ENCODE assay signal across 9 cellular contexts in the genomic region with DNA sequence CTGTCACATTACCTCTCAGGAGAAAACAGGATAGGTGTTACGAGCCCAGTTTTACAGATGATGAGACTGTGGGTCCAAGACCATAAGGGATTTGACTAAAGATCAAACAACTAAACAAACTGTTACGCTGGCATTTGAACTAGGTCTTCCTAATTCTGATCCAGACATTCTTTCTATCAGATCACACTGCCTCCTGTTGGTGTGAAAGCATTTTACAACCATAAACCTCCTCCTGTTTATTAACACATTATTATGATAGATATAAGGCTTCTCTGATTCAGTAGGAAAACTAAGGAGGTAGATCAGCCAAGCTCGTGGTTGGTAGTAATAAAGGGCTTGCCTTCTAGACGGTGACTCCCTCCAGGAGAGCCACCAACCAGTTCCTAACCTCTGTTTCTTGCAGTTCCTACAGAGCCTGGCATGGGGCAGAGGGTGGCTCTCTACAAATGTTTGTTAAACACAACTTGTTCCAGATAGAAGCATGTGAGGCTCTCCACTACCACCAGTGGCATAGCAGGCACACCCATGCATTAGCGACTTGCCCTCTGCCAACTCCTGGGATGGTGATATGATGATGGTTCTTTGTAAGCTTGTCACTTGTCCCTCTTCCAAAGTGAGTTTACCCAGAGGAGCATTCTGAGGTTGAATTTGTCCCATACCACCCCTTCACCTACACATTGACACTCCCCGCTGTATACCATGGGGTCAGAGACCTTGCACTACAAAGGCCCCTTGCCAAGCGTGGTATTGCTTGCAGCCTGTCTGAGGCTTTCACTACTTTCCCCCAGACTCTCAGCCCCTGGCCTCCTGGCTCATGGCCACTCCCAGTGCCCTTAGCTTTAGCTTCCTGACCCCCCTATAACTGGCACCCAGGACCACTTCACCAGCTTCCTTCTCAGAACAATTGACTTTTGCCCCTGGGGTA.
A peak's percentile ranks its signal among the peaks of the same experiment; 100 is the strongest.
DNase-seq lines count a peak whose midpoint lies in the region; ATAC-seq and TF ChIP-seq lines count a peak whose summit lies in the region.
"Had no signal": no experiment of that assay in that cellular context is flagged by ENCODE, and none has a peak within 500 bp of the region (broad histone marks: within the 10 kb centered on the region; RNA-seq: fewer than 3 reads in every experiment).

No MANE protein-coding gene starts in this region.

- H3K4me2 ChIP-seq in Loucy (ENCODE audit: low read depth, low read length, poor library complexity, severe bottlenecking) (no peak overlapping the region), GM23248 (ENCODE audit: unreplicated experiment) (no peak overlapping the region)

- no peak overlapping the region for H2AFZ ChIP-seq in Loucy (ENCODE audit: low read length)
- no peak overlapping the region for H2AFZ ChIP-seq in GM23248

- H3K27ac Mint-ChIP-seq in nephron, result no peak overlapping the region

- peaks cover 57% of the 10 kb centered on the region for H3K4me1 Mint-ChIP-seq in nephron

- H3K79me2 ChIP-seq in Loucy (ENCODE audit: insufficient read depth, low read length) (no peaks in the 10 kb centered on the region), GM23248 (ENCODE audit: insufficient read depth) (no peaks in the 10 kb centered on the region)

- H3K27me3 ChIP-seq in Loucy (ENCODE audit: insufficient read depth, low read length, poor library complexity, severe bottlenecking), result no peaks in the 10 kb centered on the region
- H3K27me3 ChIP-seq in GM23248 (replicated peaks; ENCODE audit: insufficient read depth), result no peaks in the 10 kb centered on the region

- no peaks in the 10 kb centered on the region for H4K20me1 ChIP-seq in Loucy (ENCODE audit: insufficient read depth, low read length, poor library complexity, severe bottlenecking)
- H4K20me1 ChIP-seq in GM23248 (ENCODE audit: insufficient read depth), result no peaks in the 10 kb centered on the region

- peaks cover 5% of the 10 kb centered on the region for H3K27me3 Mint-ChIP-seq in nephron (ENCODE audit: low read depth)

- no peaks in the 10 kb centered on the region for H3K9me2 ChIP-seq in Loucy (replicated peaks; ENCODE audit: low read depth, low read length)
- no peaks in the 10 kb centered on the region for H3K9me2 ChIP-seq in GM23248 (ENCODE audit: insufficient read depth)

- no peaks in the 10 kb centered on the region for H3K36me3 ChIP-seq in Loucy (ENCODE audit: insufficient read depth, low read length)
- H3K36me3 ChIP-seq in GM23248 (ENCODE audit: low read depth), result no peaks in the 10 kb centered on the region

- no peaks in the 10 kb centered on the region for H3K4me1 ChIP-seq in Loucy (ENCODE audit: insufficient read depth, low read length, poor library complexity, severe bottlenecking)
- H3K4me1 ChIP-seq in GM23248 (ENCODE audit: insufficient read depth), result no peaks in the 10 kb centered on the region

- H3K27ac ChIP-seq in GM23248, result no peak overlapping the region

- H3K4me3 ChIP-seq in Loucy (ENCODE audit: low read length, poor library complexity, severe bottlenecking), result no peak overlapping the region
- H3K4me3 ChIP-seq in choroid plexus epithelial cell (ENCODE audit: low read depth, low read length), result no peak overlapping the region
- H3K4me3 ChIP-seq in GM23248, result no peak overlapping the region

- in situ Hi-C loops in GM23248 (cut with MboI), result no loop called here

- DNase-seq in EH (ENCODE audit: low read depth) (peak; percentile 52), choroid plexus epithelial cell (ENCODE audit: low read depth) (no peak), GM23248 (no peak), NK-92 (lab: John Stamatoyannopoulos, UW; ENCODE audit: unreplicated experiment) (no peak)
- DNase-seq: foreskin melanocyte had no signal

- H3F3A ChIP-seq in Loucy (ENCODE audit: low read depth) (no peaks in the 10 kb centered on the region), GM23248 (ENCODE audit: insufficient read depth) (no peaks in the 10 kb centered on the region)

- H3K4me3 Mint-ChIP-seq in nephron, result no peak overlapping the region

- peaks cover 2% of the 10 kb centered on the region for H3K9me3 Mint-ChIP-seq in nephron

- 90 to 91% methylated on average over 7 of the region's 7 CpGs for WGBS in GM23248 (ENCODE audit: low coverage in 1 of 2, low lambda C conversion rate in 2 of 2, missing lambda C conversion rate in 2 of 2), 2 experiments

- ATAC-seq in GM18870 (IDR thresholded peaks at IDR 0.05; ENCODE audit: unreplicated experiment) (no peak), GM18511 (IDR thresholded peaks at IDR 0.05; ENCODE audit: unreplicated experiment) (no peak)

- H3K9me3 ChIP-seq in Loucy (ENCODE audit: insufficient read depth, low read depth, low read length), result no peaks in the 10 kb centered on the region
- no peaks in the 10 kb centered on the region for H3K9me3 ChIP-seq in GM23248 (ENCODE audit: low read depth)

- H3K9ac ChIP-seq in Loucy (ENCODE audit: low read depth, low read length, poor library complexity, severe bottlenecking) (no peak overlapping the region), GM23248 (no peak overlapping the region)

- peak; percentile 72 for TF ChIP-seq CTCF in Loucy (conservative IDR thresholded peaks at IDR 0.05; ENCODE audit: low read length)
- TF ChIP-seq CTCF in choroid plexus epithelial cell (conservative IDR thresholded peaks at IDR 0.05; ENCODE audit: low read depth, low read length), result peak; percentile 30
- TF ChIP-seq CTCF in nephron (IDR thresholded peaks at IDR 0.05; ENCODE audit: unreplicated experiment in 3 of 3), result peak; percentile 33 to 45 (median 36)

- peaks cover 3% of the 10 kb centered on the region for H3K36me3 Mint-ChIP-seq in nephron (ENCODE audit: low read depth)
